8 cellular contexts compared by ENCODE assay signal in the genomic region with DNA sequence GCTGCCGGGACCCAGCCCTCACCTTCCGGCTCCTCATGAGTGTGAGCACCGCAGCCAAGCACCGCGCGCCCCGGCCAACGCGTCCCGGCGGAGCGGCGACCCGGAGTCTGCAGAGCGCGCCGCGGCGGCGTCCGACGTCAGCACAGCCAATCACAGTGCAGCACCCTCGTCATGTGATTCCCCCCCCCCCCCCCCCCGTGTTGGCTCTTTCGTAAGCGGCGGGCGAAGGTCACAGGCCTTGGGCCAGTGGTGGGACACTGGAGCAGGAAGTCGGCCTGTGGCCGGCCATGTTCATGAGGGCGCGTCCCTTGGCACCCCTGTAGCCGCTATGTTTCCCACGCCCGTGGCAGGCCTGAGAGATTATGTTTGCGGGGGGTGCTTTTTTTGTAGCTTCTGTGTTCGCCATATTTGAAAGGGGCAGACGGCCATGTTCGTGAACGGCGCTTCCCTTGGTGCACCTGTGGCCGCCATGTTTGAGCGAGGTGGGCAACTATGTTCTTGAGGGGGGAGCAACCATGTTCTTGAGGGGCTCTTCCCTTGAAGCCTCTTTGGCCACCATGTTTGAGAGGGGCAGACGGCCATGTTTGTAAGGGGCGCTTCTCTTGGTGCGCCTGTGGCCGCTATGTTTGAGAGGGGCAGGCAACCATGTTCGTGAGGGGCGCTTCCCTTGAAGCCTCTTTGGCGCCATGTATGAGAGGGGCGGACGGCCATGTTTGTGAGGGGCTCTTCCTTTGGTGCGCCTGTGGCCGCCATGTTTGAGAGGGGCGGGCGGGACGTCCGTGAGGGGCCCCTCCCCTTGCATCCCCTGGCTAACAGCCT.
DNase-seq lines count a peak whose midpoint lies in the region; ATAC-seq, FAIRE-seq and TF ChIP-seq lines count a peak whose summit lies in the region.

TSS of gene C1orf174 (minus strand) at position 123 of the 819 bp plus-strand sequence. CDS start at position 37, 86 bp downstream.

- TF ChIP-seq POLR2A in GM19099 (IDR thresholded peaks at IDR 0.05; ENCODE audit: extremely low read depth, insufficient read length, low read depth) = peak; percentile 75

- peak; percentile 18 for FAIRE-seq in colon (lab: Jason Lieb, UNC)

- DNase-seq in AG20443 (ENCODE audit: low spot score) (peak; percentile 97), NCI-H526 (lab: John Stamatoyannopoulos, UW) (peak; percentile 98 to 99), kidney tubule cell (ENCODE audit: low spot score) (peak; percentile 98)
- DNase-seq in activated CD4-positive, alpha-beta T cell treated with anti-CD3 and anti-CD28 coated beads for 48 hours = peak; percentile 93
- DNase-seq in stimulated activated CD4-positive, alpha-beta T cell treated with anti-CD3 and anti-CD28 coated beads, Interleukin-1b, Interleukin-23, amount 100 ng/mL, for 24 hours (ENCODE audit: low read depth in 4 of 4, low spot score in 1 of 4) = peak; percentile 71 to 83 (median 77)

- ATAC-seq in HG03432 (IDR thresholded peaks at IDR 0.05; ENCODE audit: unreplicated experiment) = peak; percentile 73

Comparison
In these comparisons a context has a peak if more than half of its experiments do, and no peak if none do; other contexts are left out.
1. Peak in every context shown above with its lines: DNase-seq and ATAC-seq.